ENCODE assay signal across 12 cellular contexts in the genomic region with DNA sequence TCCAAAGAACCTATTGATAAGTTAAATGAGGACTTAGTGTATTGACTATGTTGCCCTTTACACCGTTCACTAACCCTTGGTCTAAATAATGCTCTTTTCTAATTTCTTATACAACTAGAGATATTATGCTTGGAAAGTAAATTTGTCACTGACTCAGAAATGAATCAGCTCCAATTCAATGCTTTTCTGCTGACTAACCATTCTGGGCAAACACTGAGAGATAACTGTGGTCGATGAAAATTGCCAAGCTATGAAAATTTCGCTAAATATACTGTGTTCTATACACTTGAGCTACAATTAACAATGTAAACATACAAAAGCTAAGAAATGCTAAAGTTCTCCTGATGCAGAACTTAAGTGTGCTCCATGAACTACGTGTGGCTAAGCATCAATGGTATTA. TPM values are rescaled to one million over a fixed set of nuclear protein-coding genes. Genes with fewer than 3 reads are reported as not detected.
A peak's percentile ranks its signal among the peaks of the same experiment; 100 is the strongest.
DNase-seq lines count a peak whose midpoint lies in the region; ATAC-seq and TF ChIP-seq lines count a peak whose summit lies in the region.
"Had no signal": no experiment of that assay in that cellular context is flagged by ENCODE, and none has a peak within 500 bp of the region (broad histone marks: within the 10 kb centered on the region; RNA-seq: fewer than 3 reads in every experiment).

No MANE protein-coding gene starts in this region.

- H3K36me3 ChIP-seq in SK-N-MC (ENCODE audit: insufficient read depth, low read length) (peaks cover 13% of the 10 kb centered on the region; the same call in 1 of the 2 replicates), tibial nerve (peaks cover 0 to 37% (median 7%) of the 10 kb centered on the region in 3 donors)

- no peaks in the 10 kb centered on the region for H3K27me3 ChIP-seq in tibial nerve
- H3K27me3 ChIP-seq: right lobe of liver had no signal

- 32 to 40% methylated on average over 4 of the region's 4 CpGs for WGBS in tibial nerve, 2 donors

- no peak for ATAC-seq in HG03095 (IDR thresholded peaks at IDR 0.05; ENCODE audit: unreplicated experiment)
- ATAC-seq: stimulated activated naive CD8-positive, alpha-beta T cell treated with anti-CD3 and anti-CD28 coated beads, Interleukin-15, amount 100 ng/mL, for 72 hours had no signal

- TF ChIP-seq CTCF in retinal pigment epithelial cell (conservative IDR thresholded peaks at IDR 0.05; ENCODE audit: low read depth, low read length) (no peak), tibial nerve (IDR thresholded peaks at IDR 0.05) (no peak)

- no peak for TF ChIP-seq EP300 in tibial nerve (IDR thresholded peaks at IDR 0.05)

- H3K27ac ChIP-seq in SK-N-MC (peak overlapping the region; percentile 44; the same call in 1 of the 2 replicates), tibial nerve (peak overlapping the region in 1 of 4 donors; percentile 12)
- H3K27ac ChIP-seq: right lobe of liver had no signal

- DNase-seq in GM04504 (ENCODE audit: low read depth) (peak; percentile 75), SK-N-MC (ENCODE audit: low read depth, low spot score) (no peak), fibroblast of gingiva (ENCODE audit: low read depth) (peak; percentile 91), retinal pigment epithelial cell (ENCODE audit: low read depth) (peak; percentile 46), tibial nerve (ENCODE audit: low spot score in 2 of 2) (no peak), ureter (ENCODE audit: low spot score) (no peak), NCI-H1436 (lab: John Stamatoyannopoulos, UW) (no peak)
- DNase-seq: activated CD4-positive, alpha-beta T cell treated with anti-CD3 and anti-CD28 coated beads, Interleukin-2, amount 50 U/mL, for 4 hours; kidney; right lobe of liver; stimulated activated naive CD8-positive, alpha-beta T cell treated with anti-CD3 and anti-CD28 coated beads, Interleukin-15, amount 100 ng/mL, for 72 hours had no signal

- TF ChIP-seq POLR2A in tibial nerve (IDR thresholded peaks at IDR 0.05), result no peak

- H3K9ac ChIP-seq in SK-N-MC (ENCODE audit: insufficient read length), result no peak overlapping the region

- no peaks in the 10 kb centered on the region for H3K9me3 ChIP-seq in SK-N-MC (ENCODE audit: low read depth, low read length)
- no peaks in the 10 kb centered on the region for H3K9me3 ChIP-seq in tibial nerve
- H3K9me3 ChIP-seq: right lobe of liver had no signal

- H3K4me3 ChIP-seq in SK-N-MC (no peak overlapping the region; the same call in 1 of the 2 replicates), retinal pigment epithelial cell (ENCODE audit: low read length) (no peak overlapping the region), tibial nerve (no peak overlapping the region)
- H3K4me3 ChIP-seq: right lobe of liver had no signal

- peaks cover 0 to 51% (median 14%) of the 10 kb centered on the region in 4 donors for H3K4me1 ChIP-seq in tibial nerve

RNA-seq across cellular contexts. Expression of a gene that starts 19.5 kb away (rescaled TPM):
- total RNA-seq in tibial nerve (10 to 100 TPM; 11.1 to 19.0 (median 16.4) TPM), ureter (14.5 TPM)

RNA-seq across cellular contexts. Expression of a gene that starts 23.1 kb away (rescaled TPM):
- total RNA-seq in tibial nerve (10 to 100 TPM; 50.6 to 71.8 (median 66.7) TPM), ureter (78.3 TPM)

RNA-seq across cellular contexts. Expression of a gene that starts 47.0 kb away (rescaled TPM):
- total RNA-seq in tibial nerve (10 to 100 TPM; 24.3 to 34.7 (median 29.1) TPM), ureter (12.2 TPM)

Comparison
In these comparisons a context has a peak if more than half of its experiments do, and no peak if none do; other contexts are left out.
1. DNase-seq: peak in GM04504 (single experiment), fibroblast of gingiva (single experiment) and retinal pigment epithelial cell (single experiment); none in SK-N-MC (single experiment), tibial nerve (0 of 2), ureter (single experiment) and NCI-H1436 (single experiment).